In the genomic region with DNA sequence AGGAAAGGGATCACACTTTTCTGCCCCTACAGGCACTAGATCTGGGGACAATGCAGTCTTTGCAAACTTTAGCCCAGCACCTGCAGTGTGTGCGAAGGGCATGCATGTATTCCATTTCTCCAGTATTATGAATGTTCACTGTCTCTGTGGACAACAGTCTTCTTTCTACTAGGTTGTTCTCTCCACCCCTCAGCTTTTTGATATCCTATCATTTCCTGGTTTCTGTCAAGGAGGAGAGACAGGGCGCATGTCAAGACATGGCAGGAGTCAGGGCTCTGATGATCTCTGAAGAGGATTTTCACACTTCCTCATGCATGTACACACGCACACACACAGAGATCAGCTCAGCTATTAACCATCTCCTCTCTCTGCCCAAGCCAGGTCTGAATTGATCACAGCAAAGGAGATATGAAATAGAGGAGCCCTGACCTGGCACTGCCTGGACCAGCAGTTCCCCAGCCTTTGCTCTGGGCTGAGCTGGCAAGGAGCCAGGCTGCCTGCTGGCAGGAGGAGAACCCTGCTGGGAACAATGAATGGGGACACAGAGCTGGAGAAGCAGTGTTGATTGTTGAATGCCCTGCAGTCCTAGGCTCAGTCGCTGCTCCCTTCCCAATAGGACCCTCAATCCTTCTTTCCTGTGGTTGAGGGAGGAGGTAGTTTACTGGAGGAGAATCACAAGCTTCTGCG, we compare ENCODE assay signal across 9 cellular contexts. TPM values are rescaled to one million over a fixed set of nuclear protein-coding genes. Genes with fewer than 3 reads are reported as not detected.
DNase-seq lines count a peak whose midpoint lies in the region; ATAC-seq and TF ChIP-seq lines count a peak whose summit lies in the region.
"Had no signal": no experiment of that assay in that cellular context is flagged by ENCODE, and none has a peak within 500 bp of the region (broad histone marks: within the 10 kb centered on the region; RNA-seq: fewer than 3 reads in every experiment).

No MANE protein-coding gene starts in this region.

- H3K79me2 ChIP-seq in HCT116 (ENCODE audit: insufficient read depth, low read length) = no peaks in the 10 kb centered on the region

- no TSS peak for BruUV-seq in HCT116 (replicated peaks; lab: Mats Ljungman, UMichigan)

- no peaks in the 10 kb centered on the region for H4K20me1 ChIP-seq in HCT116 (ENCODE audit: insufficient read depth)

- no peaks in the 10 kb centered on the region for H3K9me3 ChIP-seq in HCT116 (ENCODE audit: control insufficient read depth in 1 of 2, insufficient read depth in 1 of 2, low read depth in 1 of 2, low read length in 2 of 2)
- no peaks in the 10 kb centered on the region for H3K9me3 ChIP-seq in psoas muscle

- ATAC-seq in HCT116 (peak; percentile 78), psoas muscle (peak in 1 of 4 donors; percentile 55), GM19023 (IDR thresholded peaks at IDR 0.05; ENCODE audit: unreplicated experiment) (no peak), HG03196 (IDR thresholded peaks at IDR 0.05; ENCODE audit: unreplicated experiment) (no peak), GM18873 (IDR thresholded peaks at IDR 0.05; ENCODE audit: low FRiP score, unreplicated experiment) (no peak)

- 63 to 67% (median 67%) methylated on average over 5 of the region's 5 CpGs for WGBS in psoas muscle, 3 donors

- H3K36me3 ChIP-seq in HCT116 (ENCODE audit: control insufficient read depth in 1 of 2, insufficient read depth in 2 of 2, low read length in 2 of 2) (no peaks in the 10 kb centered on the region), psoas muscle (ENCODE audit: insufficient read depth in 1 of 2, low read depth in 1 of 2) (no peaks in the 10 kb centered on the region)

- no peak for TF ChIP-seq POLR2A in HCT116 (IDR thresholded peaks at IDR 0.05; ENCODE audit: borderline replicate concordance, extremely low read depth, insufficient read depth, insufficient read length)
- no peak for TF ChIP-seq POLR2A in erythroblast (IDR thresholded peaks at IDR 0.05; ENCODE audit: low read length)

- TF ChIP-seq CTCF in HCT116 (IDR thresholded peaks at IDR 0.05 in 2 of 3, conservative IDR thresholded peaks at IDR 0.05 in 1 of 3; ENCODE audit: borderline replicate concordance in 1 of 3, insufficient read depth in 1 of 3, low read depth in 2 of 3, low read length in 2 of 3) = no peak
- no peak for TF ChIP-seq CTCF in psoas muscle (IDR thresholded peaks at IDR 0.05)

- no peak overlapping the region; the same call in 1 of the 2 replicates for H3K4me2 ChIP-seq in HCT116 (ENCODE audit: low read length)

- no peak overlapping the region for H3K4me3 ChIP-seq in HCT116 (replicated peaks in 1 of 2; ENCODE audit: low read depth in 1 of 2, low read length in 2 of 2)
- no peak overlapping the region for H3K4me3 ChIP-seq in psoas muscle

- RAD21 ChIA-PET in HCT116 (lab: Charles Lee; ENCODE audit: low non-redundant PET in 1 of 2, low total read pairs in 2 of 2, uncharacterized antibody in 2 of 2, unreplicated experiment in 2 of 2) = no interaction called here

- H3K9me2 ChIP-seq in HCT116 (ENCODE audit: insufficient read depth) = no peaks in the 10 kb centered on the region

- DNase-seq in HCT116 (ENCODE audit: low read depth, low spot score) (no peak), NCI-H510A treated with DMSO at 0.1 percent for 48 hours (lab: John Stamatoyannopoulos, UW) (peak; percentile 97), erythroblast (lab: John Stamatoyannopoulos, UW) (peak; percentile 10 to 20), psoas muscle (peak; percentile 45 to 60)
- no peak for DNase-seq in activated naive CD4-positive, alpha-beta T cell treated with Interleukin-2 at 50 U/mL for 16 hours

- POLR2A ChIA-PET in HCT116 (lab: Charles Lee) = interaction anchor here (1.4 kb wide), 1 partner anchor 10 kb away, joined by 4 read pairs; a partner anchor contains a TSS

- CTCF ChIA-PET in HCT116 (lab: Charles Lee) = interaction anchor here (1.0 to 2.2 kb wide), 3 partner anchors 8 to 73 kb away, joined by 3 to 8 read pairs (median 4); no protein-coding TSS in a partner anchor

- H3K27me3 ChIP-seq in HCT116 (ENCODE audit: insufficient read depth, low read length) (no peaks in the 10 kb centered on the region), psoas muscle (ENCODE audit: insufficient read depth in 3 of 3, low read length in 2 of 3) (no peaks in the 10 kb centered on the region)

- H3K4me1 ChIP-seq in HCT116 (ENCODE audit: control insufficient read depth in 1 of 2, insufficient read depth in 2 of 2, low read length in 2 of 2) (peaks cover 5 to 7% of the 10 kb centered on the region in 2 experiments; a peak in 3 of 4 replicates), psoas muscle (no peaks in the 10 kb centered on the region)

- H3K27ac ChIP-seq in HCT116 (ENCODE audit: low read depth, low read length) (no peak overlapping the region), psoas muscle (no peak overlapping the region)

- intact Hi-C loops in HCT116 (cut with micrococcal nuclease) (no loop called here), psoas muscle (cut with DNase I) (no loop called here)

- no peak overlapping the region for H2AFZ ChIP-seq in HCT116 (ENCODE audit: low read depth, low read length, poor library complexity, severe bottlenecking)

- no peak overlapping the region for H3K9ac ChIP-seq in HCT116 (ENCODE audit: low read length)

- no peak for TF ChIP-seq RAD21 in HCT116 (IDR thresholded peaks at IDR 0.05; ENCODE audit: low read depth)

TF ChIP-seq in HCT116, 20 proteins besides CTCF, POLR2A, EP300 and RAD21:
- TF ChIP-seq EGR1 (IDR thresholded peaks at IDR 0.05; ENCODE audit: low read depth) = no peak
- TF ChIP-seq ELF1 (IDR thresholded peaks at IDR 0.05; ENCODE audit: borderline replicate concordance, low read depth) = no peak
- no peak for TF ChIP-seq EZH2phosphoT487 (IDR thresholded peaks at IDR 0.05; ENCODE audit: borderline replicate concordance)
- TF ChIP-seq, protein P1, sequence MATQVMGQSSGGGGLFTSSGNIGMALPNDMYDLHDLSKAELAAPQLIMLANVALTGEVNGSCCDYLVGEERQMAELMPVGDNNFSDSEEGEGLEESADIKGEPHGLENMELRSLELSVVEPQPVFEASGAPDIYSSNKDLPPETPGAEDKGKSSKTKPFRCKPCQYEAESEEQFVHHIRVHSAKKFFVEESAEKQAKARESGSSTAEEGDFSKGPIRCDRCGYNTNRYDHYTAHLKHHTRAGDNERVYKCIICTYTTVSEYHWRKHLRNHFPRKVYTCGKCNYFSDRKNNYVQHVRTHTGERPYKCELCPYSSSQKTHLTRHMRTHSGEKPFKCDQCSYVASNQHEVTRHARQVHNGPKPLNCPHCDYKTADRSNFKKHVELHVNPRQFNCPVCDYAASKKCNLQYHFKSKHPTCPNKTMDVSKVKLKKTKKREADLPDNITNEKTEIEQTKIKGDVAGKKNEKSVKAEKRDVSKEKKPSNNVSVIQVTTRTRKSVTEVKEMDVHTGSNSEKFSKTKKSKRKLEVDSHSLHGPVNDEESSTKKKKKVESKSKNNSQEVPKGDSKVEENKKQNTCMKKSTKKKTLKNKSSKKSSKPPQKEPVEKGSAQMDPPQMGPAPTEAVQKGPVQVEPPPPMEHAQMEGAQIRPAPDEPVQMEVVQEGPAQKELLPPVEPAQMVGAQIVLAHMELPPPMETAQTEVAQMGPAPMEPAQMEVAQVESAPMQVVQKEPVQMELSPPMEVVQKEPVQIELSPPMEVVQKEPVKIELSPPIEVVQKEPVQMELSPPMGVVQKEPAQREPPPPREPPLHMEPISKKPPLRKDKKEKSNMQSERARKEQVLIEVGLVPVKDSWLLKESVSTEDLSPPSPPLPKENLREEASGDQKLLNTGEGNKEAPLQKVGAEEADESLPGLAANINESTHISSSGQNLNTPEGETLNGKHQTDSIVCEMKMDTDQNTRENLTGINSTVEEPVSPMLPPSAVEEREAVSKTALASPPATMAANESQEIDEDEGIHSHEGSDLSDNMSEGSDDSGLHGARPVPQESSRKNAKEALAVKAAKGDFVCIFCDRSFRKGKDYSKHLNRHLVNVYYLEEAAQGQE (IDR thresholded peaks at IDR 0.05; ENCODE audit: low read depth) = no peak
- TF ChIP-seq SRF (IDR thresholded peaks at IDR 0.05; ENCODE audit: low read depth) = no peak
- TF ChIP-seq, protein P2, sequence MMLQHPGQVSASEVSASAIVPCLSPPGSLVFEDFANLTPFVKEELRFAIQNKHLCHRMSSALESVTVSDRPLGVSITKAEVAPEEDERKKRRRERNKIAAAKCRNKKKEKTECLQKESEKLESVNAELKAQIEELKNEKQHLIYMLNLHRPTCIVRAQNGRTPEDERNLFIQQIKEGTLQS (IDR thresholded peaks at IDR 0.05) = no peak
- TF ChIP-seq SIN3A (IDR thresholded peaks at IDR 0.05; ENCODE audit: low read depth) = no peak
- no peak for TF ChIP-seq CBX3 (IDR thresholded peaks at IDR 0.05; ENCODE audit: low read depth)
- TF ChIP-seq ZFX (IDR thresholded peaks at IDR 0.05) = no peak

RNA-seq across cellular contexts. Expression of a gene that starts 2.6 kb away (rescaled TPM):
- total RNA-seq in HCT116 (2021; ENCODE audit: unreplicated experiment) (0.17 TPM), psoas muscle (1 to 10 TPM in 2 of 4 donors, under 1 TPM in 2; 0.42 to 2.5 (median 0.91) TPM)
- polyA plus RNA-seq in HCT116 (2012) = 0.12 and 0.17 TPM in 2 replicates
- under 1 TPM; 0.07 to 0.70 (median 0.09) TPM for polyA plus RNA-seq in psoas muscle
- polyA plus RNA-seq: IgD-negative memory B cell had no signal

RNA-seq across cellular contexts. Expression of a gene that starts 10.5 kb away (rescaled TPM):
- total RNA-seq in HCT116 (2021; ENCODE audit: unreplicated experiment) = 49.9 TPM
- 39.1 and 43.2 TPM in 2 replicates for polyA plus RNA-seq in HCT116 (2012)
- total RNA-seq in psoas muscle = 10 to 100 TPM; 21.1 to 26.5 (median 24.5) TPM
- 10 to 100 TPM in 1 of 3 donors, 1 to 10 TPM in 2; 6.6 to 28.9 (median 7.2) TPM for polyA plus RNA-seq in psoas muscle

RNA-seq across cellular contexts. Expression of a gene that starts 44.2 kb away (rescaled TPM):
- total RNA-seq in HCT116 (2021; ENCODE audit: unreplicated experiment) (76.1 TPM), psoas muscle (10 to 100 TPM; 36.0 to 55.5 (median 46.7) TPM)
- 45.1 and 66.9 TPM in 2 replicates for polyA plus RNA-seq in HCT116 (2012)
- 100 to 1,000 TPM in 1 of 3 donors, 10 to 100 TPM in 2; 49.2 to 132 (median 67.7) TPM for polyA plus RNA-seq in psoas muscle

Comparison
In these comparisons a context has a peak if more than half of its experiments do, and no peak if none do; other contexts are left out.
1. DNase-seq: peak in NCI-H510A treated with DMSO at 0.1 percent for 48 hours (single experiment), erythroblast (2 of 2) and psoas muscle (2 of 2); none in HCT116 (single experiment) and activated naive CD4-positive, alpha-beta T cell treated with Interleukin-2 at 50 U/mL for 16 hours (single experiment).